Comparison of ENCODE assay signal across 17 cellular contexts in genomic region chr17:12737740-12738469, GRCh38. TPM values are rescaled to one million over a fixed set of nuclear protein-coding genes. Genes with fewer than 3 reads are reported as not detected.
"Had no signal": no experiment of that assay in that cellular context is flagged by ENCODE, and none has a peak within 500 bp of the region (broad histone marks: within the 10 kb centered on the region; RNA-seq: fewer than 3 reads in every experiment).

No MANE protein-coding gene starts in this region.

- H3K9me3 Mint-ChIP-seq: activated CD8-positive, alpha-beta T cell treated with anti-CD3 and anti-CD28 coated beads for 36 hours; WTC11 had no signal

- H3K36me3 ChIP-seq: transverse colon had no signal

- H3K36me3 Mint-ChIP-seq: activated naive CD4-positive, alpha-beta T cell treated with anti-CD3 and anti-CD28 coated beads, Interleukin-2, amount 50 U/mL, for 72 hours; naive thymus-derived CD8-positive, alpha-beta T cell; WTC11 had no signal

- H3K9me3 ChIP-seq: mucosa of descending colon, transverse colon had no signal

- H3K4me1 Mint-ChIP-seq: naive thymus-derived CD8-positive, alpha-beta T cell; T-helper 17 cell had no signal

- DNase-seq: activated CD4-positive, alpha-beta T cell treated with anti-CD3 and anti-CD28 coated beads for 4 hours; activated CD8-positive, alpha-beta T cell treated with anti-CD3 and anti-CD28 coated beads for 36 hours; activated effector memory CD4-positive, alpha-beta T cell treated with anti-CD3 and anti-CD28 coated beads, Interleukin-2, amount 50 U/mL, for 16 hours; activated T-cell treated with anti-CD3 and anti-CD28 coated beads, Interleukin-2, amount 50 U/mL, for 48 hours; amygdala; erythroblast; naive thymus-derived CD8-positive, alpha-beta T cell; posterior cingulate gyrus; stimulated activated CD4-positive, alpha-beta T cell treated with anti-CD3 and anti-CD28 coated beads, Interleukin-4, amount 100 ng/mL, for 4 hours; stimulated activated CD8-positive, alpha-beta memory T cell treated with anti-CD3 and anti-CD28 coated beads, Interleukin-4, amount 100 ng/mL, for 48 hours; stimulated activated naive CD8-positive, alpha-beta T cell treated with anti-CD3 and anti-CD28 coated beads, Interleukin-15, Interleukin-2, amounts not matched to agents 100 U/mL and 50 U/mL, for 24 hours; T-helper 17 cell; transverse colon had no signal

- H3K4me3 Mint-ChIP-seq: activated CD8-positive, alpha-beta T cell treated with anti-CD3 and anti-CD28 coated beads for 36 hours; naive thymus-derived CD8-positive, alpha-beta T cell; T-helper 17 cell; WTC11 had no signal

- H3K27me3 Mint-ChIP-seq: activated CD8-positive, alpha-beta T cell treated with anti-CD3 and anti-CD28 coated beads for 36 hours; T-helper 17 cell had no signal

- H3K27ac ChIP-seq: transverse colon had no signal

- H3K4me3 ChIP-seq: mucosa of descending colon, transverse colon had no signal

- ATAC-seq: activated CD8-positive, alpha-beta T cell treated with anti-CD3 and anti-CD28 coated beads for 36 hours; activated naive CD4-positive, alpha-beta T cell treated with anti-CD3 and anti-CD28 coated beads, Interleukin-2, amount 50 U/mL, for 72 hours; left lobe of liver; naive thymus-derived CD8-positive, alpha-beta T cell; stimulated activated naive CD8-positive, alpha-beta T cell treated with anti-CD3 and anti-CD28 coated beads, Interleukin-15, Interleukin-2, amounts not matched to agents 100 U/mL and 50 U/mL, for 24 hours; T-helper 17 cell; WTC11 had no signal

- H3K27me3 ChIP-seq: transverse colon had no signal

RNA-seq across cellular contexts. Expression of gene ARHGAP44, which starts 51.4 kb away (rescaled TPM):
- total RNA-seq: naive thymus-derived CD8-positive, alpha-beta T cell; T-helper 17 cell had no signal
